Comparison of ENCODE assay signal across 8 cellular contexts in genomic region chr2:98518106-98518505, GRCh38.
DNase-seq lines count a peak whose midpoint lies in the region; ATAC-seq and TF ChIP-seq lines count a peak whose summit lies in the region.

No MANE protein-coding gene starts in this region.

- no peak for DNase-seq in AG10803 (ENCODE audit: low read depth)
- peak; percentile 43 for DNase-seq in HuH-7.5 (ENCODE audit: low spot score)
- peak; percentile 17 to 33 for DNase-seq in activated CD4-positive, alpha-beta T cell treated with anti-CD3 and anti-CD28 coated beads, Interleukin-2, amount 50 U/mL, for 24 hours (ENCODE audit: low read depth in 1 of 2, low spot score in 1 of 2)
- peak; percentile 61 to 64 for DNase-seq in erythroblast (lab: John Stamatoyannopoulos, UW)
- DNase-seq in sigmoid colon = peak; percentile 68
- no peak for DNase-seq in SHP77 treated with DMSO at 0.1 percent for 48 hours (lab: John Stamatoyannopoulos, UW)

- TF ChIP-seq CTCF in AG10803 (conservative IDR thresholded peaks at IDR 0.05; ENCODE audit: low read length) (peak; percentile 25; the same call in 1 of the 2 replicates), sigmoid colon (IDR thresholded peaks at IDR 0.05) (peak; percentile 22 to 40 (median 29))

- intact Hi-C loops in sigmoid colon (cut with DNase I) = loop anchor here (5.0 kb wide), 2 partner anchors 44 to 106 kb away; no protein-coding TSS in a partner anchor

- H3K4me3 ChIP-seq in AG10803 (ENCODE audit: low read length) (no peak overlapping the region), sigmoid colon (no peak overlapping the region)

- H3K9me3 ChIP-seq in sigmoid colon = no peaks in the 10 kb centered on the region

- ATAC-seq in HG03025 (IDR thresholded peaks at IDR 0.05; ENCODE audit: low FRiP score, unreplicated experiment) = no peak
- no peak for ATAC-seq in HG02852 (IDR thresholded peaks at IDR 0.05; ENCODE audit: unreplicated experiment)

- TF ChIP-seq EP300 in sigmoid colon (IDR thresholded peaks at IDR 0.05) = no peak

- H3K4me1 ChIP-seq in sigmoid colon = peaks cover 0 to 58% (median 38%) of the 10 kb centered on the region in 4 donors

- TF ChIP-seq POLR2A in erythroblast (IDR thresholded peaks at IDR 0.05; ENCODE audit: low read length) (no peak), sigmoid colon (IDR thresholded peaks at IDR 0.05) (no peak)

- H3K27ac ChIP-seq in sigmoid colon = peak overlapping the region in 1 of 4 donors; percentile 64

- no peaks in the 10 kb centered on the region for H3K27me3 ChIP-seq in sigmoid colon

- peaks cover 0 to 22% (median 4%) of the 10 kb centered on the region in 4 donors for H3K36me3 ChIP-seq in sigmoid colon

- 63 to 64% methylated on average over 4 of the region's 4 CpGs for WGBS in sigmoid colon, 2 donors

Comparison
In these comparisons a context has a peak if more than half of its experiments do, and no peak if none do; other contexts are left out.
1. DNase-seq: peak in HuH-7.5 (single experiment), activated CD4-positive, alpha-beta T cell treated with anti-CD3 and anti-CD28 coated beads, Interleukin-2, amount 50 U/mL, for 24 hours (2 of 2), erythroblast (2 of 2) and sigmoid colon (single experiment); none in AG10803 (single experiment) and SHP77 treated with DMSO at 0.1 percent for 48 hours (single experiment).